ENCODE assay signal across 29 cellular contexts in the genomic region with DNA sequence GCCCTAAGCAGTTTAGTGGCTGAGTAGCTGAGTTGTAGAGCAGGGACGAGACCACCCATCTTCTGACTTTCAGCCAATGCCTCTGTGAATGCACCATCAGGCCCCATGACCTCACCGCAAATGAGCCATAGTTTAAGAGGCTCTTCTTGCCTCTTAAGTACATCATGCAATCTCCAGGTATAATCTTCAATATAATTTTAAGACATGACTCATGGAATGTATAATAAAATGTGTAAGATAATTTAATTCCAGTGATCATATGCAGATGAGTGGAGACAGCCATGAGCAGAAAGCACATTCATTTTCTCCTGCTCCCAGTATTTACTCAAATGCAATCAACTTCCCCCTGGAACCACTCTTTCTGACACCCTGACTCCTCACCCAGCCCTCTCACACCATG.
"Had no signal": no experiment of that assay in that cellular context is flagged by ENCODE, and none has a peak within 500 bp of the region (broad histone marks: within the 10 kb centered on the region; RNA-seq: fewer than 3 reads in every experiment).

No MANE protein-coding gene starts in this region.

- H3K27ac Mint-ChIP-seq: activated CD4-positive, alpha-beta memory T cell treated with anti-CD3 and anti-CD28 coated beads, Interleukin-2, amount 10 ng/mL, durations not matched to agents 7 days and 5 days; activated CD4-positive, alpha-beta T cell treated with anti-CD3 and anti-CD28 coated beads, Interleukin-2, amount 10 ng/mL, durations not matched to agents 7 days and 5 days; activated naive CD8-positive, alpha-beta T cell treated with anti-CD3 and anti-CD28 coated beads for 36 hours; activated naive CD8-positive, alpha-beta T cell treated with anti-CD3 and anti-CD28 coated beads, Interleukin-2, amount 50 U/mL, for 24 hours; activated T-cell treated with anti-CD3 and anti-CD28 coated beads, Interleukin-2, amount 50 U/mL, for 24 hours; activated T-cell treated with anti-CD3 and anti-CD28 coated beads, Interleukin-2, amount 50 U/mL, for 72 hours had no signal

- DNase-seq: activated CD4-positive, alpha-beta memory T cell treated with anti-CD3 and anti-CD28 coated beads, Interleukin-2, amount 10 ng/mL, durations not matched to agents 7 days and 5 days; activated CD4-positive, alpha-beta T cell treated with anti-CD3 and anti-CD28 coated beads for 1 hour; activated CD4-positive, alpha-beta T cell treated with anti-CD3 and anti-CD28 coated beads for 4 hours; activated CD4-positive, alpha-beta T cell treated with anti-CD3 and anti-CD28 coated beads, Interleukin-2, amount 10 ng/mL, durations not matched to agents 7 days and 5 days; activated CD4-positive, alpha-beta T cell treated with anti-CD3 and anti-CD28 coated beads, Interleukin-2, amount 50 U/mL, for 4 hours; activated CD8-positive, alpha-beta memory T cell treated with anti-CD3 and anti-CD28 coated beads, Interleukin-2, amount 50 U/mL, for 48 hours; activated gamma-delta T cell; activated naive CD4-positive, alpha-beta T cell; activated naive CD4-positive, alpha-beta T cell treated with anti-CD3 and anti-CD28 coated beads, Interleukin-2, amount 50 U/mL, for 16 hours; activated naive CD8-positive, alpha-beta T cell treated with anti-CD3 and anti-CD28 coated beads for 36 hours; activated naive CD8-positive, alpha-beta T cell treated with anti-CD3 and anti-CD28 coated beads, Interleukin-2, amount 50 U/mL, for 24 hours; activated T-cell treated with anti-CD3 and anti-CD28 coated beads for 4 hours; activated T-cell treated with anti-CD3 and anti-CD28 coated beads, Interleukin-2, amount 50 U/mL, for 24 hours; activated T-cell treated with anti-CD3 and anti-CD28 coated beads, Interleukin-2, amount 50 U/mL, for 72 hours; adrenal gland; central memory CD4-positive, alpha-beta T cell; cerebellar nuclear complex; colonic mucosa; effector CD8-positive, alpha-beta T cell; foreskin fibroblast; gastrocnemius medialis; glutamatergic neuron; heart left ventricle; T-helper 2 cell had no signal

- H3K36me3 ChIP-seq: adrenal gland, ascending aorta, breast epithelium, cardiac muscle cell, colonic mucosa, gastrocnemius medialis, heart left ventricle had no signal

- H3K36me3 Mint-ChIP-seq: activated naive CD8-positive, alpha-beta T cell treated with anti-CD3 and anti-CD28 coated beads for 36 hours; brain had no signal

- H3K9me3 ChIP-seq: adrenal gland, ascending aorta, breast epithelium, colonic mucosa, gastrocnemius medialis, heart left ventricle had no signal

- H3K4me3 ChIP-seq: adrenal gland, ascending aorta, breast epithelium, cardiac muscle cell, colonic mucosa, gastrocnemius medialis, heart left ventricle had no signal

- H3K4me1 ChIP-seq: ascending aorta, breast epithelium, colonic mucosa had no signal

- H3K27ac ChIP-seq: adrenal gland, ascending aorta, breast epithelium, cardiac muscle cell, colonic mucosa, gastrocnemius medialis, heart left ventricle had no signal

- H3K4me3 Mint-ChIP-seq: activated CD4-positive, alpha-beta memory T cell treated with anti-CD3 and anti-CD28 coated beads, Interleukin-2, amount 10 ng/mL, durations not matched to agents 7 days and 5 days; activated CD4-positive, alpha-beta T cell treated with anti-CD3 and anti-CD28 coated beads, Interleukin-2, amount 10 ng/mL, durations not matched to agents 7 days and 5 days; activated naive CD8-positive, alpha-beta T cell treated with anti-CD3 and anti-CD28 coated beads for 36 hours; activated naive CD8-positive, alpha-beta T cell treated with anti-CD3 and anti-CD28 coated beads, Interleukin-2, amount 50 U/mL, for 24 hours; activated T-cell treated with anti-CD3 and anti-CD28 coated beads, Interleukin-2, amount 50 U/mL, for 24 hours; activated T-cell treated with anti-CD3 and anti-CD28 coated beads, Interleukin-2, amount 50 U/mL, for 72 hours; brain had no signal

- H3K9me3 Mint-ChIP-seq: activated CD4-positive, alpha-beta memory T cell treated with anti-CD3 and anti-CD28 coated beads, Interleukin-2, amount 10 ng/mL, durations not matched to agents 7 days and 5 days; activated naive CD8-positive, alpha-beta T cell treated with anti-CD3 and anti-CD28 coated beads, Interleukin-2, amount 50 U/mL, for 24 hours had no signal

- ATAC-seq: activated naive CD8-positive, alpha-beta T cell treated with anti-CD3 and anti-CD28 coated beads, Interleukin-2, amount 50 U/mL, for 24 hours; activated T-cell treated with anti-CD3 and anti-CD28 coated beads, Interleukin-2, amount 50 U/mL, for 72 hours; esophagus mucosa; gastrocnemius medialis; heart left ventricle had no signal

- H3K27me3 ChIP-seq: adrenal gland, ascending aorta, breast epithelium, cardiac muscle cell, colonic mucosa, gastrocnemius medialis, heart left ventricle had no signal

- H3K27me3 Mint-ChIP-seq: activated naive CD8-positive, alpha-beta T cell treated with anti-CD3 and anti-CD28 coated beads for 36 hours; activated naive CD8-positive, alpha-beta T cell treated with anti-CD3 and anti-CD28 coated beads, Interleukin-2, amount 50 U/mL, for 24 hours; activated T-cell treated with anti-CD3 and anti-CD28 coated beads, Interleukin-2, amount 50 U/mL, for 24 hours had no signal
